In the genomic region with DNA sequence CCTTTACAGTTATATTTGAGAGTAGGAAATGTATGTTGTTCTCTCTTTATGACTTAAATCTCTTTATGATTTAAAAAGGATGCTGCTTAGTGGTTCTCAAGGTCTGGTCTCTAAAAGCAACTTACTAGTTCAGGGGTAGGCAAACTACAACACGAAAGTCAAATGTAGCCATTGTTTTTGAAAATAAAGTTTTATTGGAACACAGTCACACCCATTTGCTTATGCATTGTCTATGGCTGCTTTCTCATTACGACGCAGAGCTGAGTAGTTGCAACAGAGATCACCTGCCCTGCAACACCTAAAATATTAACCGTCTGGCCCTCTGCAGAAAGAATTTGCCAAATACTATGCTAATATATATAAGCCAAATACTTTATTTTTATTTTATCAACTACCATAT, we compare ENCODE assay signal across 10 cellular contexts.
"Had no signal": no experiment of that assay in that cellular context is flagged by ENCODE, and none has a peak within 500 bp of the region (broad histone marks: within the 10 kb centered on the region; RNA-seq: fewer than 3 reads in every experiment).

No MANE protein-coding gene starts in this region.

- H3K9me3 ChIP-seq: HAP-1 had no signal

- FAIRE-seq: H1 had no signal

- H3K4me2 ChIP-seq: GM23338 had no signal

- ATAC-seq: GM23338, HCT116 had no signal

- H3K9ac ChIP-seq: GM23248 had no signal

- H3K4me1 ChIP-seq: HAP-1 had no signal

- H3K4me3 ChIP-seq: GM23248, GM23338, HAP-1 had no signal

- H3K27ac ChIP-seq: GM23248 had no signal

- DNase-seq: GM23248, GOT3, H7, H9, HCEC 1CT, HFFc6 had no signal

- H2AFZ ChIP-seq: GM23248, GM23338 had no signal
